20 cellular contexts compared by ENCODE assay signal in genomic region chr1:52663716-52664115, GRCh38. TPM values are rescaled to one million over a fixed set of nuclear protein-coding genes. Genes with fewer than 3 reads are reported as not detected.
"Had no signal": no experiment of that assay in that cellular context is flagged by ENCODE, and none has a peak within 500 bp of the region (broad histone marks: within the 10 kb centered on the region; RNA-seq: fewer than 3 reads in every experiment).

No MANE protein-coding gene starts in this region.

- H3K27ac ChIP-seq: ascending aorta, heart right ventricle had no signal

- H3K9me3 ChIP-seq: ascending aorta, heart right ventricle had no signal

- H3K4me3 Mint-ChIP-seq: activated naive CD8-positive, alpha-beta T cell treated with anti-CD3 and anti-CD28 coated beads, Interleukin-2, amount 10 ng/mL, durations not matched to agents 7 days and 5 days; effector memory CD8-positive, alpha-beta T cell; stimulated activated naive B cell treated with anti-CD40 and anti-IgM and Interleukin-4, amounts not matched to agents 10 μg/mL and 1 μg/mL and 100 μg/mL, for 72 hours had no signal

- H3K36me3 Mint-ChIP-seq: activated naive CD8-positive, alpha-beta T cell treated with anti-CD3 and anti-CD28 coated beads, Interleukin-2, amount 10 ng/mL, durations not matched to agents 7 days and 5 days; mesothelial cell of epicardium; type B pancreatic cell had no signal

- H3K4me1 ChIP-seq: ascending aorta, heart right ventricle had no signal

- ATAC-seq: effector memory CD8-positive, alpha-beta T cell; esophagus mucosa; heart right ventricle; right cardiac atrium; stimulated activated naive B cell treated with anti-CD40 and anti-IgM and Interleukin-4, amounts not matched to agents 10 μg/mL and 1 μg/mL and 100 μg/mL, for 72 hours had no signal

- H3K9me3 Mint-ChIP-seq: activated naive CD8-positive, alpha-beta T cell treated with anti-CD3 and anti-CD28 coated beads, Interleukin-2, amount 10 ng/mL, durations not matched to agents 7 days and 5 days; effector memory CD8-positive, alpha-beta T cell; mesothelial cell of epicardium; stimulated activated naive B cell treated with anti-CD40 and anti-IgM and Interleukin-4, amounts not matched to agents 10 μg/mL and 1 μg/mL and 100 μg/mL, for 72 hours; type B pancreatic cell had no signal

- H3K36me3 ChIP-seq: ascending aorta, heart right ventricle had no signal

- H3K4me3 ChIP-seq: ascending aorta, heart right ventricle had no signal

- DNase-seq: activated CD4-positive, alpha-beta T cell treated with anti-CD3 and anti-CD28 coated beads, Interleukin-2, amount 50 U/mL, for 4 hours; activated effector memory CD4-positive, alpha-beta T cell treated with anti-CD3 and anti-CD28 coated beads, Interleukin-2, amount 50 U/mL, for 16 hours; activated naive CD8-positive, alpha-beta T cell treated with anti-CD3 and anti-CD28 coated beads, Interleukin-2, amount 10 ng/mL, durations not matched to agents 7 days and 5 days; activated T-cell treated with anti-CD3 and anti-CD28 coated beads, Interleukin-2, amount 50 U/mL, for 1 hour; effector memory CD8-positive, alpha-beta T cell; foreskin melanocyte; heart right ventricle; kidney glomerular epithelial cell; right cardiac atrium; stimulated activated CD4-positive, alpha-beta T cell treated with anti-CD3 and anti-CD28 coated beads, Interleukin-1b, Interleukin-23, amount 100 ng/mL, for 48 hours; stimulated activated naive B cell treated with anti-CD40 and anti-IgM and Interleukin-4, amounts not matched to agents 10 μg/mL and 1 μg/mL and 100 μg/mL, for 72 hours; substantia nigra had no signal

- H3K27me3 Mint-ChIP-seq: activated naive CD8-positive, alpha-beta T cell treated with anti-CD3 and anti-CD28 coated beads, Interleukin-2, amount 10 ng/mL, durations not matched to agents 7 days and 5 days; effector memory CD8-positive, alpha-beta T cell; progenitor cell of endocrine pancreas; stimulated activated naive B cell treated with anti-CD40 and anti-IgM and Interleukin-4, amounts not matched to agents 10 μg/mL and 1 μg/mL and 100 μg/mL, for 72 hours; type B pancreatic cell had no signal

- H3K27me3 ChIP-seq: ascending aorta, heart right ventricle had no signal

- H3K27ac Mint-ChIP-seq: activated naive CD8-positive, alpha-beta T cell treated with anti-CD3 and anti-CD28 coated beads, Interleukin-2, amount 10 ng/mL, durations not matched to agents 7 days and 5 days had no signal

RNA-seq across cellular contexts. Expression of gene SHISAL2A, which starts 30.7 kb away (rescaled TPM):
- total RNA-seq: ascending aorta, cardiac septum, lower leg skin, myocyte, right cardiac atrium had no signal
- polyA plus RNA-seq: right cardiac atrium had no signal
